Comparison of ENCODE assay signal across 1 cellular context in the genomic region with DNA sequence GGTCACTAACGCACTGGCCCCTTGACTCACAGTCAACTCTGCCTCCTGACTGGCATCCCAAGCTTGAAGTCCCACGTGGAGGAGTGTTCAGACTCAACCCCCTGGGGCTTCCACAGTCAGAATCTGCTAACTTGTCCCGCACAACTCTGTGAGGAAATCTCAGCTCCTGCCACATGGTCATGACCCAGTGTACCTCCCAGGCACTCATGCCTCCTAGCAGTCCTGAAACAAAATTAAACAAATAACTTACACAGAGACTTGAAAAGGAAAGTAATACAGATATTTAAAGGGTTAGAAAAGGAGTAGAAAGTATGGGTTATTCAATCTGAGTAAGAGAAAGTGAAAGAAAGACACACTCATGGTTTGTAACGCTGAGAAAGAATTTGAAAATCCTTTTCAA.
TF ChIP-seq lines count a peak whose summit lies in the region.

No MANE protein-coding gene starts in this region.

TF ChIP-seq in HepG2, 621 proteins besides CTCF, POLR2A, EP300 and RAD21 (continued from another document):
- TF ChIP-seq, protein P1, sequence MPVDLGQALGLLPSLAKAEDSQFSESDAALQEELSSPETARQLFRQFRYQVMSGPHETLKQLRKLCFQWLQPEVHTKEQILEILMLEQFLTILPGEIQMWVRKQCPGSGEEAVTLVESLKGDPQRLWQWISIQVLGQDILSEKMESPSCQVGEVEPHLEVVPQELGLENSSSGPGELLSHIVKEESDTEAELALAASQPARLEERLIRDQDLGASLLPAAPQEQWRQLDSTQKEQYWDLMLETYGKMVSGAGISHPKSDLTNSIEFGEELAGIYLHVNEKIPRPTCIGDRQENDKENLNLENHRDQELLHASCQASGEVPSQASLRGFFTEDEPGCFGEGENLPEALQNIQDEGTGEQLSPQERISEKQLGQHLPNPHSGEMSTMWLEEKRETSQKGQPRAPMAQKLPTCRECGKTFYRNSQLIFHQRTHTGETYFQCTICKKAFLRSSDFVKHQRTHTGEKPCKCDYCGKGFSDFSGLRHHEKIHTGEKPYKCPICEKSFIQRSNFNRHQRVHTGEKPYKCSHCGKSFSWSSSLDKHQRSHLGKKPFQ (CRISPR knock-in tag; IDR thresholded peaks at IDR 0.05; ENCODE audit: insufficient replicate concordance), result no peak
- no peak for TF ChIP-seq THAP9 (CRISPR knock-in tag; IDR thresholded peaks at IDR 0.05; ENCODE audit: borderline replicate concordance)
- no peak for TF ChIP-seq KLF12 (CRISPR knock-in tag; IDR thresholded peaks at IDR 0.05; ENCODE audit: borderline replicate concordance)
- TF ChIP-seq SNRNP70 (IDR thresholded peaks at IDR 0.05; ENCODE audit: low read depth, low read length), result no peak
- TF ChIP-seq ZNF883 (CRISPR knock-in tag; IDR thresholded peaks at IDR 0.05; ENCODE audit: not compliant biosample characterization), result no peak
- TF ChIP-seq, protein P2, sequence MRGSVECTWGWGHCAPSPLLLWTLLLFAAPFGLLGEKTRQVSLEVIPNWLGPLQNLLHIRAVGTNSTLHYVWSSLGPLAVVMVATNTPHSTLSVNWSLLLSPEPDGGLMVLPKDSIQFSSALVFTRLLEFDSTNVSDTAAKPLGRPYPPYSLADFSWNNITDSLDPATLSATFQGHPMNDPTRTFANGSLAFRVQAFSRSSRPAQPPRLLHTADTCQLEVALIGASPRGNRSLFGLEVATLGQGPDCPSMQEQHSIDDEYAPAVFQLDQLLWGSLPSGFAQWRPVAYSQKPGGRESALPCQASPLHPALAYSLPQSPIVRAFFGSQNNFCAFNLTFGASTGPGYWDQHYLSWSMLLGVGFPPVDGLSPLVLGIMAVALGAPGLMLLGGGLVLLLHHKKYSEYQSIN (CRISPR knock-in tag; IDR thresholded peaks at IDR 0.05; ENCODE audit: borderline replicate concordance), result no peak
- TF ChIP-seq CHD4 (IDR thresholded peaks at IDR 0.05; ENCODE audit: borderline replicate concordance, low read length), result no peak
- no peak for TF ChIP-seq PCBP2 (optimal IDR thresholded peaks at IDR 0.05; ENCODE audit: low read depth, low read length, poor library complexity, severe bottlenecking)
- TF ChIP-seq ZNF317 (CRISPR knock-in tag; IDR thresholded peaks at IDR 0.05), result no peak
TF ChIP-seq in HepG2: peak in this region for 0.
